ENCODE assay signal across 16 cellular contexts in genomic region chr10:63710703-63711102, GRCh38.
DNase-seq lines count a peak whose midpoint lies in the region; ATAC-seq, FAIRE-seq and TF ChIP-seq lines count a peak whose summit lies in the region.
"Had no signal": no experiment of that assay in that cellular context is flagged by ENCODE, and none has a peak within 500 bp of the region (broad histone marks: within the 10 kb centered on the region; RNA-seq: fewer than 3 reads in every experiment).

No MANE protein-coding gene starts in this region.

- no peak for TF ChIP-seq POLR2A in erythroblast (IDR thresholded peaks at IDR 0.05; ENCODE audit: low read length)

- H3K4me1 ChIP-seq in kidney (ENCODE audit: control insufficient read depth in 1 of 2, insufficient read depth in 1 of 2, low read depth in 1 of 2, low read length in 2 of 2) (peaks cover 30 to 37% of the 10 kb centered on the region in 2 donors), subcutaneous abdominal adipose tissue (ENCODE audit: control insufficient read depth in 5 of 5, insufficient read depth in 5 of 5, low read length in 5 of 5) (peaks cover 21 to 55% (median 39%) of the 10 kb centered on the region in 5 donors)

- ATAC-seq in GM18867 (IDR thresholded peaks at IDR 0.05; ENCODE audit: unreplicated experiment), result no peak
- ATAC-seq: activated T-cell treated with anti-CD3 and anti-CD28 coated beads, Interleukin-2, amount 50 U/mL, for 72 hours; effector memory CD8-positive, alpha-beta T cell had no signal

- H3K9ac ChIP-seq in kidney (ENCODE audit: low read length in 2 of 2) (no peak overlapping the region), subcutaneous abdominal adipose tissue (ENCODE audit: low read length in 5 of 5) (no peak overlapping the region)

- no peak for FAIRE-seq in kidney (lab: Jason Lieb, UNC)

- in situ Hi-C loops in GM13977 (cut with MboI; ENCODE audit: low pct_unique_long_range_greater_than_20kb, low sequenced_read_pairs, unreplicated experiment), result loop anchor here (10.0 kb wide), 1 partner anchor 76 kb away; no protein-coding TSS in a partner anchor

- intact Hi-C loops in kidney (cut with DNase I), result loop anchor here (10.0 kb wide), 1 partner anchor 76 kb away; no protein-coding TSS in a partner anchor

- H3K27ac ChIP-seq in VCaP (peak overlapping the region; percentile 93), kidney (ENCODE audit: low read depth in 2 of 2, low read length in 2 of 2) (peak overlapping the region; percentile 87 to 91), subcutaneous abdominal adipose tissue (ENCODE audit: low read depth, low read length) (peak overlapping the region; percentile 90)

- TF ChIP-seq CTCF in GM10266 (IDR thresholded peaks at IDR 0.05; ENCODE audit: control insufficient read depth, insufficient read depth, low read depth, missing control alignments) (no peak), VCaP (conservative IDR thresholded peaks at IDR 0.05) (no peak), kidney (IDR thresholded peaks at IDR 0.05; ENCODE audit: borderline replicate concordance, extremely low read depth, insufficient read depth) (no peak), GM13977 (IDR thresholded peaks at IDR 0.05; ENCODE audit: extremely low read depth, insufficient read depth, missing control alignments) (no peak)

- no peaks in the 10 kb centered on the region for H3K9me3 ChIP-seq in kidney (ENCODE audit: control insufficient read depth in 1 of 2, low read length in 2 of 2)
- H3K9me3 ChIP-seq in subcutaneous abdominal adipose tissue (ENCODE audit: control insufficient read depth in 5 of 5, low read length in 5 of 5), result no peaks in the 10 kb centered on the region
- H3K9me3 ChIP-seq: left lung had no signal

- no peaks in the 10 kb centered on the region for H3K36me3 ChIP-seq in kidney (ENCODE audit: control insufficient read depth in 1 of 2, insufficient read depth in 2 of 2, low read length in 2 of 2)
- no peaks in the 10 kb centered on the region for H3K36me3 ChIP-seq in subcutaneous abdominal adipose tissue (ENCODE audit: control insufficient read depth in 5 of 5, insufficient read depth in 5 of 5, low read length in 5 of 5)
- H3K36me3 ChIP-seq: left lung had no signal

- H3K27me3 ChIP-seq in subcutaneous abdominal adipose tissue (ENCODE audit: control insufficient read depth in 5 of 5, insufficient read depth in 4 of 5, low read length in 5 of 5), result no peaks in the 10 kb centered on the region
- H3K27me3 ChIP-seq: left lung had no signal

- no peak overlapping the region for H3K4me3 ChIP-seq in kidney (ENCODE audit: low read length in 2 of 2)
- no peak overlapping the region for H3K4me3 ChIP-seq in subcutaneous abdominal adipose tissue (ENCODE audit: low read depth in 1 of 5, low read length in 5 of 5)
- H3K4me3 ChIP-seq: left lung had no signal

- DNase-seq in GM10266 (ENCODE audit: extremely low spot score) (peak; percentile 14), kidney (no peak), GM13977 (ENCODE audit: low spot score) (no peak), dermis blood vessel endothelial cell (no peak), erythroblast (lab: John Stamatoyannopoulos, UW) (no peak)
- DNase-seq: activated CD4-positive, alpha-beta memory T cell treated with anti-CD3 and anti-CD28 coated beads for 36 hours; activated T-cell treated with anti-CD3 and anti-CD28 coated beads, Interleukin-2, amount 50 U/mL, for 72 hours; effector memory CD8-positive, alpha-beta T cell; KBM-7; NCI-H1048; NCI-H2107; stimulated activated CD4-positive, alpha-beta T cell treated with anti-CD3 and anti-CD28 coated beads, Interleukin-4, amount 100 ng/mL, for 1 hour had no signal
